In the genomic region with DNA sequence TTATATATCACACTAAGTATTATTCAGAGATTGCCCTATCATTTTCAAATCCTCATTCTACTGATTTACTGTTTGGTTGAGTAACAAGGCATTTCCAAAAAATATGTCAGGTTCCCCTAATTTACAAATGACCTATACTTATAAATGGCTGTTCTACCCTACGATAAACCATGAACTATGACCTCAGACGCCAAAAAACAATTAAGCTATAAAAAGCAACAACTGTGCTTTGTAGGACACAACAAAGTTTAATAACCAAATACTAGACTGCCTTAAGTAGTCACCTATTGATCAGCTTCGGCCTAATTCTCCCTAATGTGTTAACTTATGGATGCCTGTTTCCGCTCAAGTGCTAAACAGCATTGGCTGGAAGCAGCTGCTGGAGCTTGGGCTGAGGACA, we compare ENCODE assay signal across 29 cellular contexts. TPM values are rescaled to one million over a fixed set of nuclear protein-coding genes. Genes with fewer than 3 reads are reported as not detected.
A peak's percentile ranks its signal among the peaks of the same experiment; 100 is the strongest.
DNase-seq lines count a peak whose midpoint lies in the region; ATAC-seq, FAIRE-seq and TF ChIP-seq lines count a peak whose summit lies in the region.
"Had no signal": no experiment of that assay in that cellular context is flagged by ENCODE, and none has a peak within 500 bp of the region (broad histone marks: within the 10 kb centered on the region; RNA-seq: fewer than 3 reads in every experiment).

No MANE protein-coding gene starts in this region.

- CTCF ChIA-PET in Panc1 (lab: Charles Lee), result no interaction called here

- no peaks in the 10 kb centered on the region for H3K9me3 Mint-ChIP-seq in glutamatergic neuron (ENCODE audit: unreplicated experiment)
- no peaks in the 10 kb centered on the region for H3K9me3 Mint-ChIP-seq in stimulated activated effector memory CD8-positive, alpha-beta T cell treated with anti-CD3 and anti-CD28 coated beads, Interleukin-12 subunit alpha, Interleukin-12 subunit beta, amount 100 ng/mL, for 72 hours
- H3K9me3 Mint-ChIP-seq: activated CD4-positive, alpha-beta T cell treated with anti-CD3 and anti-CD28 coated beads, Interleukin-2, amount 10 ng/mL, durations not matched to agents 7 days and 5 days; naive B cell had no signal

- H3K36me3 Mint-ChIP-seq in glutamatergic neuron (ENCODE audit: unreplicated experiment), result no peaks in the 10 kb centered on the region
- H3K36me3 Mint-ChIP-seq in stimulated activated effector memory CD8-positive, alpha-beta T cell treated with anti-CD3 and anti-CD28 coated beads, Interleukin-12 subunit alpha, Interleukin-12 subunit beta, amount 100 ng/mL, for 72 hours, result peaks cover 99% of the 10 kb centered on the region

- peaks cover 34% of the 10 kb centered on the region for H3K36me3 ChIP-seq in Panc1 (ENCODE audit: control insufficient read depth, insufficient read depth, low read length)
- H3K36me3 ChIP-seq: breast epithelium had no signal

- peaks cover 11% of the 10 kb centered on the region for H3K4me1 Mint-ChIP-seq in glutamatergic neuron (ENCODE audit: low read depth, unreplicated experiment)
- H3K4me1 Mint-ChIP-seq in stimulated activated effector memory CD8-positive, alpha-beta T cell treated with anti-CD3 and anti-CD28 coated beads, Interleukin-12 subunit alpha, Interleukin-12 subunit beta, amount 100 ng/mL, for 72 hours, result peaks cover 34% of the 10 kb centered on the region

- peaks cover 4% of the 10 kb centered on the region; the same call in 1 of the 2 replicates for H3K4me1 ChIP-seq in Panc1 (ENCODE audit: control insufficient read depth, insufficient read depth, low read length)
- H3K4me1 ChIP-seq: breast epithelium, colonic mucosa, foreskin keratinocyte, pancreas had no signal

- no peaks in the 10 kb centered on the region for H3K27me3 ChIP-seq in Panc1 (ENCODE audit: control insufficient read depth, insufficient read depth, low read length)
- H3K27me3 ChIP-seq: breast epithelium, colonic mucosa, foreskin keratinocyte, pancreas, stomach, tibial nerve had no signal

- H3K27ac Mint-ChIP-seq in glutamatergic neuron (ENCODE audit: unreplicated experiment), result peak overlapping the region; percentile 15
- peak overlapping the region; percentile 54 for H3K27ac Mint-ChIP-seq in stimulated activated effector memory CD8-positive, alpha-beta T cell treated with anti-CD3 and anti-CD28 coated beads, Interleukin-12 subunit alpha, Interleukin-12 subunit beta, amount 100 ng/mL, for 72 hours
- H3K27ac Mint-ChIP-seq: activated CD4-positive, alpha-beta T cell treated with anti-CD3 and anti-CD28 coated beads, Interleukin-2, amount 10 ng/mL, durations not matched to agents 7 days and 5 days had no signal

- DNase-seq in NCI-H2227 (lab: John Stamatoyannopoulos, UW; ENCODE audit: unreplicated experiment) (peak; percentile 0), NCI-H2227 treated with DMSO at 0.1 percent for 48 hours (lab: John Stamatoyannopoulos, UW) (no peak), Panc1 (ENCODE audit: low read depth, low spot score) (no peak), glutamatergic neuron (no peak), urothelium cell line (ENCODE audit: low spot score) (no peak), D721Med (ENCODE audit: insufficient read length, low spot score) (no peak)
- DNase-seq in stimulated activated effector memory CD8-positive, alpha-beta T cell treated with anti-CD3 and anti-CD28 coated beads, Interleukin-12 subunit alpha, Interleukin-12 subunit beta, amount 100 ng/mL, for 72 hours (ENCODE audit: low spot score in 2 of 2), result no peak
- DNase-seq: activated CD4-positive, alpha-beta T cell treated with anti-CD3 and anti-CD28 coated beads, Interleukin-2, amount 10 ng/mL, durations not matched to agents 7 days and 5 days; activated CD8-positive, alpha-beta memory T cell treated with anti-CD3 and anti-CD28 coated beads, Interleukin-2, amount 50 U/mL, for 4 hours; colonic mucosa; DMS79; foreskin keratinocyte; H7; left ventricle myocardium inferior; naive B cell; NCI-H1048; NCI-H187 treated with DMSO at 0.1 percent for 48 hours; NCI-H69; pancreas; right cardiac atrium; stomach had no signal

- TF ChIP-seq CTCF in Panc1 (IDR thresholded peaks at IDR 0.05) (no peak), glutamatergic neuron (IDR thresholded peaks at IDR 0.05; ENCODE audit: partially characterized antibody, unreplicated experiment) (no peak), D721Med (IDR thresholded peaks at IDR 0.05; ENCODE audit: insufficient read depth, missing control alignments) (no peak)

- H3K4me3 Mint-ChIP-seq in glutamatergic neuron (ENCODE audit: unreplicated experiment), result no peak overlapping the region
- H3K4me3 Mint-ChIP-seq in stimulated activated effector memory CD8-positive, alpha-beta T cell treated with anti-CD3 and anti-CD28 coated beads, Interleukin-12 subunit alpha, Interleukin-12 subunit beta, amount 100 ng/mL, for 72 hours, result no peak overlapping the region
- H3K4me3 Mint-ChIP-seq: activated CD4-positive, alpha-beta T cell treated with anti-CD3 and anti-CD28 coated beads, Interleukin-2, amount 10 ng/mL, durations not matched to agents 7 days and 5 days had no signal

- intact Hi-C loops in Panc1 (cut with micrococcal nuclease; ENCODE audit: unreplicated experiment), result no loop called here

- in situ Hi-C loops in Panc1 (cut with HindIII; ENCODE audit: low pct_unique_long_range_greater_than_20kb, low sequenced_read_pairs), result no loop called here

- no peaks in the 10 kb centered on the region for H3K27me3 Mint-ChIP-seq in glutamatergic neuron (ENCODE audit: unreplicated experiment)
- H3K27me3 Mint-ChIP-seq: activated CD4-positive, alpha-beta T cell treated with anti-CD3 and anti-CD28 coated beads, Interleukin-2, amount 10 ng/mL, durations not matched to agents 7 days and 5 days; naive B cell had no signal

- H3K4me3 ChIP-seq in Panc1 (ENCODE audit: low read depth in 2 of 2, low read length in 2 of 2), result no peak overlapping the region
- H3K4me3 ChIP-seq: breast epithelium, colonic mucosa, left ventricle myocardium inferior, pancreas, SK-N-MC, stomach, tibial nerve had no signal

- no peak overlapping the region for H3K27ac ChIP-seq in Panc1 (ENCODE audit: low read length)
- H3K27ac ChIP-seq: 22Rv1, breast epithelium, colonic mucosa, foreskin keratinocyte, HL-60, left ventricle myocardium inferior, pancreas, RWPE1, stomach had no signal

- POLR2A ChIA-PET in Panc1 (lab: Charles Lee), result interaction anchor here (0.5 to 0.7 kb wide), 2 partner anchors 11 to 1782 kb away, joined by 3 to 4 read pairs; no protein-coding TSS in a partner anchor

- no peaks in the 10 kb centered on the region for H3K9me3 ChIP-seq in Panc1 (ENCODE audit: control insufficient read depth, insufficient read depth, low read depth, low read length)
- H3K9me3 ChIP-seq: breast epithelium, colonic mucosa, left ventricle myocardium inferior, pancreas, stomach, tibial nerve had no signal

- no peak for FAIRE-seq in urothelium cell line (lab: Jason Lieb, UNC)
- no peak for FAIRE-seq in D721Med (lab: Jason Lieb, UNC)
- FAIRE-seq: pancreas had no signal

- no peak for ATAC-seq in Panc1
- ATAC-seq in stimulated activated effector memory CD8-positive, alpha-beta T cell treated with anti-CD3 and anti-CD28 coated beads, Interleukin-12 subunit alpha, Interleukin-12 subunit beta, amount 100 ng/mL, for 72 hours, result no peak
- no peak for ATAC-seq in HG03378 (IDR thresholded peaks at IDR 0.05; ENCODE audit: unreplicated experiment)
- ATAC-seq: esophagus mucosa, foreskin keratinocyte, pancreas, right cardiac atrium had no signal

- BruUV-seq in Panc1 (replicated peaks; lab: Mats Ljungman, UMichigan), result TSS peak; percentile 6

RNA-seq across cellular contexts. Expression of gene PICALM, which starts 53.2 kb away (rescaled TPM):
- total RNA-seq in Panc1 (2021; ENCODE audit: unreplicated experiment) (153 TPM), glutamatergic neuron (ENCODE audit: unreplicated experiment) (117 TPM)
- polyA plus RNA-seq in Panc1 (2012; ENCODE audit: insufficient read length), result 91.7 TPM
